8 cellular contexts compared by ENCODE assay signal in genomic region chr12:6200266-6201198, GRCh38. TPM values are rescaled to one million over a fixed set of nuclear protein-coding genes. Genes with fewer than 3 reads are reported as not detected.
DNase-seq lines count a peak whose midpoint lies in the region; ATAC-seq, FAIRE-seq and TF ChIP-seq lines count a peak whose summit lies in the region.

Gene CD9 (plus strand): TSS chr12:6200400. CDS start chr12:6200500, 100 bp downstream.

- POLR2A ChIA-PET in endothelial cell of umbilical vein (lab: Charles Lee), result interaction anchor here (0.5 to 1.2 kb wide), 4 partner anchors 55 to 169 kb away, joined by 3 to 5 read pairs (median 4); no protein-coding TSS in a partner anchor

- no peak within 1 kb of the TSS for H3K27ac ChIP-seq in CD4-positive, CD25-positive, alpha-beta regulatory T cell (ENCODE audit: insufficient read depth, low read length, poor library complexity, severe bottlenecking)
- peak within 1 kb of the TSS; percentile 85 for H3K27ac ChIP-seq in endothelial cell of umbilical vein (ENCODE audit: insufficient read depth, low read depth, low read length)

- dilution Hi-C loops in endothelial cell of umbilical vein (cut with MboI; ENCODE audit: extremely low pct_ligation_motif_present, low sequenced_read_pairs), result no loop called here

- H3K27ac Mint-ChIP-seq in CD4-positive, CD25-positive, alpha-beta regulatory T cell, result peak within 1 kb of the TSS in 1 of 3 donors; percentile 3
- H3K27ac Mint-ChIP-seq in IgD-negative memory B cell, result peak within 1 kb of the TSS in 2 of 3 donors; percentile 26 to 82
- no peak within 1 kb of the TSS for H3K27ac Mint-ChIP-seq in stimulated activated naive CD8-positive, alpha-beta T cell treated with anti-CD3 and anti-CD28 coated beads, Interleukin-15, Interleukin-2, amounts not matched to agents 100 ng/mL and 50 ng/mL, for 24 hours

- peaks cover 17% of the 10 kb centered on the region for H3K4me1 ChIP-seq in CD4-positive, CD25-positive, alpha-beta regulatory T cell (ENCODE audit: control insufficient read depth, insufficient read depth, low read length, poor library complexity, severe bottlenecking)
- peaks cover 58% of the 10 kb centered on the region for H3K4me1 ChIP-seq in endothelial cell of umbilical vein (ENCODE audit: control insufficient read depth, extremely low read depth, insufficient read depth, low read length)
- peaks cover 27% of the 10 kb centered on the region for H3K4me1 ChIP-seq in mononuclear cell (ENCODE audit: insufficient read depth, low read length)

- H3K79me2 ChIP-seq in endothelial cell of umbilical vein (ENCODE audit: control insufficient read depth, insufficient read depth, low read length), result peaks cover 53% of the 10 kb centered on the region

- peak in 1 of 2 donors; percentile 23 for ATAC-seq in CD4-positive, CD25-positive, alpha-beta regulatory T cell (ENCODE audit: low read depth in 2 of 2)
- ATAC-seq in GM18867 (IDR thresholded peaks at IDR 0.05; ENCODE audit: unreplicated experiment), result no peak
- ATAC-seq in GM21737 (IDR thresholded peaks at IDR 0.05; ENCODE audit: unreplicated experiment), result no peak

- DNase-seq in CD4-positive, CD25-positive, alpha-beta regulatory T cell, result peak in 2 of 3 donors; percentile 13 to 41
- DNase-seq in activated CD4-positive, alpha-beta T cell treated with anti-CD3 and anti-CD28 coated beads, Interleukin-2, amount 50 U/mL, for 48 hours, result peak; percentile 29 to 41
- DNase-seq in endothelial cell of umbilical vein (ENCODE audit: low read depth, low spot score), result peak; percentile 56

- no peaks in the 10 kb centered on the region for H3K9me3 Mint-ChIP-seq in CD4-positive, CD25-positive, alpha-beta regulatory T cell
- H3K9me3 Mint-ChIP-seq in IgD-negative memory B cell, result peaks cover 0 to 1% (median 0%) of the 10 kb centered on the region in 3 donors
- no peaks in the 10 kb centered on the region for H3K9me3 Mint-ChIP-seq in stimulated activated naive CD8-positive, alpha-beta T cell treated with anti-CD3 and anti-CD28 coated beads, Interleukin-15, Interleukin-2, amounts not matched to agents 100 ng/mL and 50 ng/mL, for 24 hours

- no peaks in the 10 kb centered on the region for H3K9me3 ChIP-seq in CD4-positive, CD25-positive, alpha-beta regulatory T cell (ENCODE audit: control insufficient read depth in 2 of 2, low read length in 2 of 2)
- H3K9me3 ChIP-seq in endothelial cell of umbilical vein (replicated peaks; ENCODE audit: control insufficient read depth, insufficient read depth, low read length) (no peaks in the 10 kb centered on the region), mononuclear cell (ENCODE audit: low read depth, low read length) (no peaks in the 10 kb centered on the region)

- intact Hi-C loops in endothelial cell of umbilical vein (cut with micrococcal nuclease), result no loop called here

- peak within 1 kb of the TSS; percentile 55 to 83 (median 71) for H3K4me3 Mint-ChIP-seq in CD4-positive, CD25-positive, alpha-beta regulatory T cell
- peak within 1 kb of the TSS; percentile 65 to 91 (median 82) for H3K4me3 Mint-ChIP-seq in IgD-negative memory B cell
- peak within 1 kb of the TSS; percentile 75 for H3K4me3 Mint-ChIP-seq in stimulated activated naive CD8-positive, alpha-beta T cell treated with anti-CD3 and anti-CD28 coated beads, Interleukin-15, Interleukin-2, amounts not matched to agents 100 ng/mL and 50 ng/mL, for 24 hours

- peak within 1 kb of the TSS; percentile 93 for H3K9ac ChIP-seq in endothelial cell of umbilical vein (replicated peaks; ENCODE audit: extremely low read depth, insufficient read depth, low read length)

- peaks cover 52% of the 10 kb centered on the region for H3K27me3 Mint-ChIP-seq in CD4-positive, CD25-positive, alpha-beta regulatory T cell
- H3K27me3 Mint-ChIP-seq in IgD-negative memory B cell, result peaks cover 41% of the 10 kb centered on the region
- peaks cover 43% of the 10 kb centered on the region for H3K27me3 Mint-ChIP-seq in stimulated activated naive CD8-positive, alpha-beta T cell treated with anti-CD3 and anti-CD28 coated beads, Interleukin-15, Interleukin-2, amounts not matched to agents 100 ng/mL and 50 ng/mL, for 24 hours

- no peak for TF ChIP-seq CTCF in endothelial cell of umbilical vein (IDR thresholded peaks at IDR 0.05; ENCODE audit: extremely low read depth in 1 of 2, insufficient read depth in 1 of 2, low read depth in 1 of 2, low read length in 2 of 2)

- peak; percentile 91 for TF ChIP-seq POLR2A in endothelial cell of umbilical vein (IDR thresholded peaks at IDR 0.05; ENCODE audit: low read depth, low read length)

- CTCF ChIA-PET in endothelial cell of umbilical vein (lab: Charles Lee), result interaction anchor here (0.7 to 4.1 kb wide), 13 partner anchors 14 to 133 kb away, joined by 3 to 31 read pairs (median 4); no protein-coding TSS in a partner anchor

- FAIRE-seq in endothelial cell of umbilical vein (lab: Jason Lieb, UNC), result peak; percentile 54

- peaks cover 10% of the 10 kb centered on the region for H3K27me3 ChIP-seq in CD4-positive, CD25-positive, alpha-beta regulatory T cell (ENCODE audit: control insufficient read depth, insufficient read depth, low read length)
- no peaks in the 10 kb centered on the region for H3K27me3 ChIP-seq in endothelial cell of umbilical vein (ENCODE audit: control insufficient read depth in 2 of 2, insufficient read depth in 2 of 2, low read length in 2 of 2)
- H3K27me3 ChIP-seq in mononuclear cell (ENCODE audit: insufficient read depth, low read length), result peaks cover 47% of the 10 kb centered on the region

- TSS peak; percentile 45 for BruUV-seq in endothelial cell of umbilical vein (replicated peaks; lab: Mats Ljungman, UMichigan)

- peak within 1 kb of the TSS; percentile 92 for H3K4me2 ChIP-seq in endothelial cell of umbilical vein (ENCODE audit: insufficient read depth, low read length)

- no peaks in the 10 kb centered on the region for H3K36me3 ChIP-seq in CD4-positive, CD25-positive, alpha-beta regulatory T cell (ENCODE audit: control insufficient read depth, insufficient read depth, low read length)
- H3K36me3 ChIP-seq in endothelial cell of umbilical vein (ENCODE audit: control insufficient read depth in 2 of 2, extremely low read depth in 1 of 2, insufficient read depth in 2 of 2, low read length in 2 of 2), result no peaks in the 10 kb centered on the region

- H4K20me1 ChIP-seq in endothelial cell of umbilical vein (replicated peaks; ENCODE audit: control insufficient read depth, extremely low read depth, insufficient read depth, low read length), result no peaks in the 10 kb centered on the region

- H3K9me1 ChIP-seq in endothelial cell of umbilical vein (replicated peaks; ENCODE audit: control insufficient read depth, extremely low read depth, insufficient read depth, low read length), result no peaks in the 10 kb centered on the region

- peak within 1 kb of the TSS; percentile 37 for H2AFZ ChIP-seq in endothelial cell of umbilical vein (ENCODE audit: low read depth, low read length)

- no peak within 1 kb of the TSS for H3K4me3 ChIP-seq in CD4-positive, CD25-positive, alpha-beta regulatory T cell (ENCODE audit: low read depth, low read length)
- H3K4me3 ChIP-seq in endothelial cell of umbilical vein (replicated peaks in 1 of 3; ENCODE audit: insufficient read depth in 1 of 3, low read depth in 1 of 3, low read length in 3 of 3) (peak within 1 kb of the TSS; percentile 85 to 86 (median 86)), mononuclear cell (ENCODE audit: low read length) (peak within 1 kb of the TSS; percentile 36)

- H3K36me3 Mint-ChIP-seq in CD4-positive, CD25-positive, alpha-beta regulatory T cell, result peaks cover 5% of the 10 kb centered on the region
- H3K36me3 Mint-ChIP-seq in IgD-negative memory B cell, result no peaks in the 10 kb centered on the region
- no peaks in the 10 kb centered on the region for H3K36me3 Mint-ChIP-seq in stimulated activated naive CD8-positive, alpha-beta T cell treated with anti-CD3 and anti-CD28 coated beads, Interleukin-15, Interleukin-2, amounts not matched to agents 100 ng/mL and 50 ng/mL, for 24 hours (ENCODE audit: low read depth)

- H3K4me1 Mint-ChIP-seq in CD4-positive, CD25-positive, alpha-beta regulatory T cell, result peaks cover 0 to 39% (median 8%) of the 10 kb centered on the region in 4 donors
- peaks cover 6 to 10% (median 8%) of the 10 kb centered on the region in 3 donors for H3K4me1 Mint-ChIP-seq in IgD-negative memory B cell
- H3K4me1 Mint-ChIP-seq in stimulated activated naive CD8-positive, alpha-beta T cell treated with anti-CD3 and anti-CD28 coated beads, Interleukin-15, Interleukin-2, amounts not matched to agents 100 ng/mL and 50 ng/mL, for 24 hours (ENCODE audit: low read depth), result peaks cover 33% of the 10 kb centered on the region

TF ChIP-seq in endothelial cell of umbilical vein, 7 proteins besides CTCF, POLR2A, EP300 and RAD21:
- TF ChIP-seq JUN (IDR thresholded peaks at IDR 0.05; ENCODE audit: borderline replicate concordance, insufficient read depth, insufficient read length, low read depth) (no peak), POLR2AphosphoS5 (IDR thresholded peaks at IDR 0.05; ENCODE audit: insufficient read depth, low read depth, low read length) (peak; percentile 94), GATA2 (IDR thresholded peaks at IDR 0.05; ENCODE audit: insufficient read depth, insufficient read length, low read depth, low read length) (no peak)

RNA-seq across cellular contexts. Expression of gene CD9, which starts in this region (rescaled TPM):
- 3.6 TPM for total RNA-seq in CD4-positive, CD25-positive, alpha-beta regulatory T cell
- 10 to 100 TPM in 1 of 4 donors, 1 to 10 TPM in 3; 4.8 to 10.3 (median 7.4) TPM for polyA plus RNA-seq in CD4-positive, CD25-positive, alpha-beta regulatory T cell
- 9.6 TPM for polyA plus RNA-seq in IgD-negative memory B cell
- 379 and 504 TPM in 2 replicates for total RNA-seq in endothelial cell of umbilical vein
- polyA plus RNA-seq in endothelial cell of umbilical vein, result 943 and 1,225 TPM in 2 replicates
- polyA plus RNA-seq in endothelial cell of umbilical vein (2011; cell fraction: cytosol; rRNA removed), result 972 and 1,213 TPM in 2 replicates
- 481 and 655 TPM in 2 replicates for polyA plus RNA-seq in endothelial cell of umbilical vein (2011; cell fraction: nucleus; rRNA removed)
- 1,387 and 1,527 TPM in 2 replicates for polyA plus RNA-seq in endothelial cell of umbilical vein (2012)
- 848 and 909 TPM in 2 replicates for polyA minus RNA-seq in endothelial cell of umbilical vein
- polyA minus RNA-seq in endothelial cell of umbilical vein (2011; cell fraction: cytosol; rRNA and poly(A)+ RNA removed), result 79.2 TPM
- 148 and 194 TPM in 2 replicates for polyA minus RNA-seq in endothelial cell of umbilical vein (2011; cell fraction: nucleus; rRNA and poly(A)+ RNA removed)
- 26.4 TPM for total RNA-seq in mononuclear cell

Comparison
In these comparisons a context has a peak if more than half of its experiments do, and no peak if none do; other contexts are left out.
1. RNA of gene CD9 (total RNA-seq): 379 to 504 TPM in endothelial cell of umbilical vein; 26.4 TPM in mononuclear cell (single experiment) and 3.6 TPM in CD4-positive, CD25-positive, alpha-beta regulatory T cell (single experiment); every median in the first group is over 10 times any median in the second.
2. RNA of gene CD9 (polyA plus RNA-seq): 481 to 1,527 TPM in endothelial cell of umbilical vein; 4.8 to 10.3 TPM in CD4-positive, CD25-positive, alpha-beta regulatory T cell and 9.6 TPM in IgD-negative memory B cell (single experiment); every median in the first group is over 10 times any median in the second.
3. Peak in every context shown above with its lines, with median percentiles within 50 percentile points of each other: DNase-seq and H3K4me3 Mint-ChIP-seq.